ENCODE assay signal across 12 cellular contexts in the genomic region with DNA sequence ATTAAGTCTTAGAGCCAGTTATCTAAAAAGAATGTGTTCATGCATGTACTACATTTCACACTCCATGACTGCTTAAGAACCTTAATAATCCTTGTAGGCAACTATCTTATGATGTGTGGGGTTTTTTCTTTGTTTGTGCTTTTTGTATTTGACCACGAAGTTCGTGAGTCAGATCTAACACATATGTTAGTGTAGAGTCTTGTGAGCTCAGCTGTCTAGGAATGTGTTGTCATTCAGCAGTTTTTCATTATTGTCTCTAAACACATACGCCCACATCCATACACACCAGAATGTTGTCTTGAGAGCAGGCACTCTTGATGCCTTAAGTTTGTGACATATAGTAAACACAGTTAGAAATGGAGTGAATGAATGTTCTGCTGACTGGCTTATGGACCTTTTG. TPM values are rescaled to one million over a fixed set of nuclear protein-coding genes. Genes with fewer than 3 reads are reported as not detected.
A peak's percentile ranks its signal among the peaks of the same experiment; 100 is the strongest.
DNase-seq lines count a peak whose midpoint lies in the region; ATAC-seq and TF ChIP-seq lines count a peak whose summit lies in the region.
"Had no signal": no experiment of that assay in that cellular context is flagged by ENCODE, and none has a peak within 500 bp of the region (broad histone marks: within the 10 kb centered on the region; RNA-seq: fewer than 3 reads in every experiment).

No MANE protein-coding gene starts in this region.

- no peak overlapping the region for H4K8ac ChIP-seq in IMR-90 (ENCODE audit: low read depth in 2 of 2, low read length in 2 of 2)

- H2BK20ac ChIP-seq in IMR-90 (ENCODE audit: low read depth, low read length) = no peak overlapping the region

- no peak overlapping the region for H4K91ac ChIP-seq in IMR-90 (ENCODE audit: insufficient read depth, low read depth, low read length)

- peak overlapping the region; percentile 20 for H3K4me3 Mint-ChIP-seq in activated naive CD4-positive, alpha-beta T cell treated with anti-CD3 and anti-CD28 coated beads, Interleukin-2, amount 50 U/mL, for 24 hours
- no peak overlapping the region for H3K4me3 Mint-ChIP-seq in endodermal cell
- H3K4me3 Mint-ChIP-seq in stimulated activated naive B cell treated with anti-CD40 and anti-IgM and Interleukin-4, amounts not matched to agents 10 μg/mL and 1 μg/mL and 100 μg/mL, for 72 hours = no peak overlapping the region

- no peaks in the 10 kb centered on the region for H3K9me3 Mint-ChIP-seq in activated naive CD4-positive, alpha-beta T cell treated with anti-CD3 and anti-CD28 coated beads, Interleukin-2, amount 50 U/mL, for 24 hours
- peaks cover 3% of the 10 kb centered on the region for H3K9me3 Mint-ChIP-seq in endodermal cell
- H3K9me3 Mint-ChIP-seq in stimulated activated naive B cell treated with anti-CD40 and anti-IgM and Interleukin-4, amounts not matched to agents 10 μg/mL and 1 μg/mL and 100 μg/mL, for 72 hours = no peaks in the 10 kb centered on the region

- peaks cover 17% of the 10 kb centered on the region for H3K36me3 Mint-ChIP-seq in activated naive CD4-positive, alpha-beta T cell treated with anti-CD3 and anti-CD28 coated beads, Interleukin-2, amount 50 U/mL, for 24 hours
- H3K36me3 Mint-ChIP-seq in endodermal cell (ENCODE audit: low read depth) = peaks cover 12% of the 10 kb centered on the region
- H3K36me3 Mint-ChIP-seq in stimulated activated naive B cell treated with anti-CD40 and anti-IgM and Interleukin-4, amounts not matched to agents 10 μg/mL and 1 μg/mL and 100 μg/mL, for 72 hours = peaks cover 13 to 44% of the 10 kb centered on the region in 2 donors

- H2AK9ac ChIP-seq in IMR-90 (replicated peaks; ENCODE audit: low read depth, low read length, poor library complexity) = no peak overlapping the region

- H2BK15ac ChIP-seq in IMR-90 (ENCODE audit: low read depth, low read length) = no peak overlapping the region

- H3K27me3 ChIP-seq in IMR-90 (ENCODE audit: control insufficient read depth, insufficient read depth, low read length) (no peaks in the 10 kb centered on the region), endodermal cell (ENCODE audit: control insufficient read depth, insufficient read depth, low read length, poor library complexity, severe bottlenecking) (no peaks in the 10 kb centered on the region)
- H3K27me3 ChIP-seq: BE2C, spleen had no signal

- CTCF ChIA-PET in IMR-90 (lab: Yijun Ruan, JAX) = no interaction called here

- H3K4me1 Mint-ChIP-seq in activated naive CD4-positive, alpha-beta T cell treated with anti-CD3 and anti-CD28 coated beads, Interleukin-2, amount 50 U/mL, for 24 hours = peaks cover 84% of the 10 kb centered on the region
- peaks cover 22% of the 10 kb centered on the region for H3K4me1 Mint-ChIP-seq in endodermal cell
- peaks cover 23 to 49% of the 10 kb centered on the region in 2 donors for H3K4me1 Mint-ChIP-seq in stimulated activated naive B cell treated with anti-CD40 and anti-IgM and Interleukin-4, amounts not matched to agents 10 μg/mL and 1 μg/mL and 100 μg/mL, for 72 hours

- TF ChIP-seq POLR2A in IMR-90 (IDR thresholded peaks at IDR 0.05; ENCODE audit: low read depth, low read length) = no peak

- H3K14ac ChIP-seq in IMR-90 (replicated peaks; ENCODE audit: low read depth, low read length) = 0 out of 2 replicates have a peak overlapping the region, but pooled peaks have one; percentile 5

- peaks cover 57% of the 10 kb centered on the region for H4K20me1 ChIP-seq in IMR-90 (ENCODE audit: insufficient read depth, low read length)

- no peak for DNase-seq in activated naive CD4-positive, alpha-beta T cell treated with anti-CD3 and anti-CD28 coated beads, Interleukin-2, amount 50 U/mL, for 16 hours
- DNase-seq in IMR-90 = peak; percentile 88
- no peak for DNase-seq in endodermal cell
- DNase-seq in stimulated activated naive B cell treated with anti-CD40 and anti-IgM and Interleukin-4, amounts not matched to agents 10 μg/mL and 1 μg/mL and 100 μg/mL, for 72 hours = no peak
- DNase-seq in NK-92 (lab: John Stamatoyannopoulos, UW; ENCODE audit: unreplicated experiment) = no peak
- DNase-seq: BE2C, kidney, spleen had no signal

- H2AK5ac ChIP-seq in IMR-90 (ENCODE audit: low read depth, low read length) = no peak overlapping the region

- no peak overlapping the region for H3K27ac ChIP-seq in IMR-90 (ENCODE audit: insufficient read depth, low read length)
- H3K27ac ChIP-seq in endodermal cell (ENCODE audit: low read depth, low read length) = no peak overlapping the region
- H3K27ac ChIP-seq: spleen, thoracic aorta had no signal

- intact Hi-C loops in IMR-90 (cut with micrococcal nuclease) = no loop called here

- H3K4me1 ChIP-seq in IMR-90 (ENCODE audit: control insufficient read depth, insufficient read depth, low read length) (peaks cover 4% of the 10 kb centered on the region), endodermal cell (ENCODE audit: control insufficient read depth, insufficient read depth, low read length) (no peaks in the 10 kb centered on the region)
- H3K4me1 ChIP-seq: BE2C had no signal

- H3K36me3 ChIP-seq in IMR-90 (ENCODE audit: control insufficient read depth, insufficient read depth, low read length) (peaks cover 3% of the 10 kb centered on the region; the same call in 1 of the 2 replicates), endodermal cell (ENCODE audit: control insufficient read depth, insufficient read depth, low read length) (peaks cover 5% of the 10 kb centered on the region)
- H3K36me3 ChIP-seq: BE2C, thoracic aorta had no signal

- TF ChIP-seq RAD21 in IMR-90 (IDR thresholded peaks at IDR 0.05; ENCODE audit: low read length) = no peak

- H3K18ac ChIP-seq in IMR-90 (ENCODE audit: low read depth, low read length) = 0 out of 2 replicates have a peak overlapping the region, but pooled peaks have one; percentile 9

- H3K56ac ChIP-seq in IMR-90 (ENCODE audit: extremely low read depth, insufficient read depth, low read length) = no peak overlapping the region

- H2BK120ac ChIP-seq in IMR-90 (ENCODE audit: low read depth, low read length) = no peak overlapping the region

- no peak overlapping the region for H3K4me3 ChIP-seq in IMR-90 (ENCODE audit: insufficient read depth, low read depth, low read length)
- peak overlapping the region; percentile 34 for H3K4me3 ChIP-seq in endodermal cell (ENCODE audit: low read length)
- H3K4me3 ChIP-seq: spleen, thoracic aorta had no signal

- H3K9me3 ChIP-seq in IMR-90 (ENCODE audit: control insufficient read depth, insufficient read depth, low read length) (no peaks in the 10 kb centered on the region), endodermal cell (ENCODE audit: control insufficient read depth, low read length) (no peaks in the 10 kb centered on the region)
- H3K9me3 ChIP-seq: BE2C, spleen, thoracic aorta had no signal

- peaks cover 17 to 73% of the 10 kb centered on the region in 2 experiments for H3K79me1 ChIP-seq in IMR-90 (ENCODE audit: low read depth in 1 of 2, low read length in 2 of 2)

- no peak overlapping the region for H3K27ac Mint-ChIP-seq in activated naive CD4-positive, alpha-beta T cell treated with anti-CD3 and anti-CD28 coated beads, Interleukin-2, amount 50 U/mL, for 24 hours
- H3K27ac Mint-ChIP-seq in endodermal cell = no peak overlapping the region
- H3K27ac Mint-ChIP-seq in stimulated activated naive B cell treated with anti-CD40 and anti-IgM and Interleukin-4, amounts not matched to agents 10 μg/mL and 1 μg/mL and 100 μg/mL, for 72 hours = no peak overlapping the region

- no peak overlapping the region for H2AFZ ChIP-seq in IMR-90 (replicated peaks; ENCODE audit: low read length, poor library complexity)

- no peak for TF ChIP-seq CTCF in IMR-90 (conservative IDR thresholded peaks at IDR 0.05; ENCODE audit: low read depth, low read length)
- TF ChIP-seq CTCF in endodermal cell (conservative IDR thresholded peaks at IDR 0.05) = no peak

- no peak overlapping the region for H4K5ac ChIP-seq in IMR-90 (ENCODE audit: low read depth, low read length)

- BruUV-seq in IMR-90 (replicated peaks; lab: Mats Ljungman, UMichigan) = no TSS peak

- POLR2A ChIA-PET in IMR-90 (lab: Charles Lee; ENCODE audit: unreplicated experiment) = no interaction called here

- H3K23ac ChIP-seq in IMR-90 (ENCODE audit: low read depth, low read length) = peak overlapping the region; percentile 21; the same call in 1 of the 2 replicates

- H3K9ac ChIP-seq in IMR-90 (ENCODE audit: low read depth, low read length) = no peak overlapping the region
- no peak overlapping the region for H3K9ac ChIP-seq in endodermal cell (ENCODE audit: extremely low read depth, low read length, poor library complexity, severe bottlenecking)

- in situ Hi-C loops in IMR-90 (cut with MboI; ENCODE audit: low sequenced_read_pairs) = no loop called here

- no CpG with 5 or more reads among the region's 3 CpGs for WGBS in IMR-90 (ENCODE audit: extremely low coverage in 2 of 2, insufficient read length in 1 of 2), 2 experiments
- WGBS in endodermal cell (ENCODE audit: insufficient coverage in 1 of 2, insufficient read length in 1 of 2), 2 experiments = 100% methylated on average over 2 of the region's 3 CpGs; no CpG with 5 or more reads in 1 of the 2 experiments

- H3K9me1 ChIP-seq in IMR-90 (ENCODE audit: insufficient read depth, low read length) = peaks cover 7% of the 10 kb centered on the region

- no peak overlapping the region for H3K4ac ChIP-seq in IMR-90 (ENCODE audit: low read depth, low read length)

- ATAC-seq in IMR-90 (ENCODE audit: low read depth) = peak; percentile 86
- peak; percentile 25 to 60 for ATAC-seq in stimulated activated naive B cell treated with anti-CD40 and anti-IgM and Interleukin-4, amounts not matched to agents 10 μg/mL and 1 μg/mL and 100 μg/mL, for 72 hours (replicated peaks)
- ATAC-seq in HG03139 (IDR thresholded peaks at IDR 0.05; ENCODE audit: unreplicated experiment) = no peak
- no peak for ATAC-seq in HG03097 (IDR thresholded peaks at IDR 0.05; ENCODE audit: low FRiP score, unreplicated experiment)

- peak overlapping the region; percentile 55 for H3K4me2 ChIP-seq in IMR-90 (ENCODE audit: low read depth, low read length)

- dilution Hi-C loops in IMR-90 (cut with HindIII; ENCODE audit: low sequenced_read_pairs, unreplicated experiment) = no loop called here

- H3K27me3 Mint-ChIP-seq in activated naive CD4-positive, alpha-beta T cell treated with anti-CD3 and anti-CD28 coated beads, Interleukin-2, amount 50 U/mL, for 24 hours = no peaks in the 10 kb centered on the region
- H3K27me3 Mint-ChIP-seq in endodermal cell (ENCODE audit: insufficient read depth) = peaks cover 2% of the 10 kb centered on the region
- H3K27me3 Mint-ChIP-seq in stimulated activated naive B cell treated with anti-CD40 and anti-IgM and Interleukin-4, amounts not matched to agents 10 μg/mL and 1 μg/mL and 100 μg/mL, for 72 hours = no peaks in the 10 kb centered on the region

- H2BK5ac ChIP-seq in IMR-90 (ENCODE audit: low read depth, low read length, poor library complexity, severe bottlenecking) = peak overlapping the region; percentile 63

TF ChIP-seq in IMR-90, 13 proteins besides CTCF, POLR2A, EP300 and RAD21 (continues in another document):
- TF ChIP-seq BHLHE40 (IDR thresholded peaks at IDR 0.05; ENCODE audit: low read depth, low read length) = peak; percentile 56; the same call in 1 of the 2 replicates

RNA-seq across cellular contexts. Expression of gene CAB39, which starts 38.4 kb away (rescaled TPM):
- total RNA-seq in IMR-90 (2012; rRNA removed) = 71.7 and 95.3 TPM in 2 replicates
- 31.3 and 38.2 TPM in 2 replicates for polyA plus RNA-seq in IMR-90 (2012; rRNA removed)
- polyA plus RNA-seq in IMR-90 (2012; cell fraction: cytosol; rRNA removed) = 5.8 and 13.0 TPM in 2 replicates
- 6.4 and 42.5 TPM in 2 replicates for polyA plus RNA-seq in IMR-90 (2012; cell fraction: nucleus; rRNA removed; ENCODE audit: low replicate concordance)
- total RNA-seq in endodermal cell = 10 to 100 TPM; 41.4 to 48.4 TPM
- 49.7 TPM for polyA plus RNA-seq in endodermal cell (2013, experiment 1 of 2)
- 46.8 TPM for polyA plus RNA-seq in endodermal cell (2013, experiment 2 of 2)

Comparison
In these comparisons a context has a peak if more than half of its experiments do, and no peak if none do; other contexts are left out.
1. ATAC-seq: peak in IMR-90 (single experiment) and stimulated activated naive B cell treated with anti-CD40 and anti-IgM and Interleukin-4, amounts not matched to agents 10 μg/mL and 1 μg/mL and 100 μg/mL, for 72 hours (2 of 2); none in HG03139 (single experiment) and HG03097 (single experiment).